ENCODE assay signal across 11 cellular contexts in genomic region chr3:126389792-126390142, GRCh38. TPM values are rescaled to one million over a fixed set of nuclear protein-coding genes. Genes with fewer than 3 reads are reported as not detected.
DNase-seq lines count a peak whose midpoint lies in the region; ATAC-seq and TF ChIP-seq lines count a peak whose summit lies in the region.
"Had no signal": no experiment of that assay in that cellular context is flagged by ENCODE, and none has a peak within 500 bp of the region (broad histone marks: within the 10 kb centered on the region; RNA-seq: fewer than 3 reads in every experiment).

No MANE protein-coding gene starts in this region.

- H3K4me1 ChIP-seq in body of pancreas (peaks cover 17% of the 10 kb centered on the region), thoracic aorta (ENCODE audit: control insufficient read depth in 1 of 2, low read depth in 2 of 2) (peaks cover 0 to 15% of the 10 kb centered on the region in 2 donors)

- no peak overlapping the region for H3K4me3 ChIP-seq in body of pancreas
- no peak overlapping the region for H3K4me3 ChIP-seq in thoracic aorta

- no peaks in the 10 kb centered on the region for H3K27me3 ChIP-seq in body of pancreas
- no peaks in the 10 kb centered on the region for H3K27me3 ChIP-seq in thoracic aorta (replicated peaks; ENCODE audit: insufficient read depth)

- H3K27ac Mint-ChIP-seq in activated T-cell treated with anti-CD3 and anti-CD28 coated beads, Interleukin-2, amount 50 U/mL, for 72 hours, result no peak overlapping the region
- H3K27ac Mint-ChIP-seq in activated T-helper 2 cell treated with anti-CD3 and anti-CD28 coated beads, Interferon-gamma antibody, Interleukin-2, Interleukin-4, amounts not matched to agents 10 μg/mL and 5 μg/mL and 100 μg/mL, durations not matched to agents 14 hours and 24 hours and 36 hours, result no peak overlapping the region

- DNase-seq in activated T-cell treated with anti-CD3 and anti-CD28 coated beads, Interleukin-2, amount 50 U/mL, for 72 hours, result no peak
- DNase-seq in activated T-cell treated with anti-CD3 and anti-CD28 coated beads, Interleukin-2, amount 50 U/mL, for 1 hour, result no peak
- DNase-seq in body of pancreas, result no peak
- peak; percentile 82 for DNase-seq in mesenteric fat pad (ENCODE audit: low spot score)
- no peak for DNase-seq in thoracic aorta (ENCODE audit: low spot score)
- no peak for DNase-seq in activated T-helper 2 cell treated with anti-CD3 and anti-CD28 coated beads, Interferon-gamma antibody, Interleukin-2, Interleukin-4, amounts not matched to agents 10 μg/mL and 5 μg/mL and 100 μg/mL, durations not matched to agents 14 hours and 24 hours and 36 hours (ENCODE audit: low spot score)
- DNase-seq in amygdala (lab: John Stamatoyannopoulos, UW), result no peak
- no peak for DNase-seq in COLO829 (ENCODE audit: low spot score)

- no peaks in the 10 kb centered on the region for H3K36me3 Mint-ChIP-seq in activated T-cell treated with anti-CD3 and anti-CD28 coated beads, Interleukin-2, amount 50 U/mL, for 72 hours (ENCODE audit: insufficient read depth in 2 of 2)
- H3K36me3 Mint-ChIP-seq in activated T-helper 2 cell treated with anti-CD3 and anti-CD28 coated beads, Interferon-gamma antibody, Interleukin-2, Interleukin-4, amounts not matched to agents 10 μg/mL and 5 μg/mL and 100 μg/mL, durations not matched to agents 14 hours and 24 hours and 36 hours (ENCODE audit: low read depth), result no peaks in the 10 kb centered on the region

- no peaks in the 10 kb centered on the region for H3K36me3 ChIP-seq in body of pancreas (replicated peaks in 1 of 2; ENCODE audit: insufficient read depth in 1 of 2, low read depth in 2 of 2)
- H3K36me3 ChIP-seq in thoracic aorta, result no peaks in the 10 kb centered on the region
- H3K36me3 ChIP-seq: cardiac muscle cell had no signal

- H3K27me3 Mint-ChIP-seq in activated T-cell treated with anti-CD3 and anti-CD28 coated beads, Interleukin-2, amount 50 U/mL, for 72 hours (ENCODE audit: low read depth), result peaks cover 72% of the 10 kb centered on the region
- peaks cover 50% of the 10 kb centered on the region for H3K27me3 Mint-ChIP-seq in activated T-helper 2 cell treated with anti-CD3 and anti-CD28 coated beads, Interferon-gamma antibody, Interleukin-2, Interleukin-4, amounts not matched to agents 10 μg/mL and 5 μg/mL and 100 μg/mL, durations not matched to agents 14 hours and 24 hours and 36 hours (ENCODE audit: low read depth)

- H3K9me3 ChIP-seq in body of pancreas, result no peaks in the 10 kb centered on the region
- H3K9me3 ChIP-seq in thoracic aorta, result no peaks in the 10 kb centered on the region

- peak overlapping the region; percentile 20 to 62 for H3K4me3 Mint-ChIP-seq in activated T-cell treated with anti-CD3 and anti-CD28 coated beads, Interleukin-2, amount 50 U/mL, for 72 hours
- H3K4me3 Mint-ChIP-seq in activated T-helper 2 cell treated with anti-CD3 and anti-CD28 coated beads, Interferon-gamma antibody, Interleukin-2, Interleukin-4, amounts not matched to agents 10 μg/mL and 5 μg/mL and 100 μg/mL, durations not matched to agents 14 hours and 24 hours and 36 hours (ENCODE audit: low read depth), result no peak overlapping the region

- no peak for ATAC-seq in activated T-cell treated with anti-CD3 and anti-CD28 coated beads, Interleukin-2, amount 50 U/mL, for 72 hours (replicated peaks in 1 of 2)
- ATAC-seq in body of pancreas (no peak), thoracic aorta (ENCODE audit: insufficient number of reproducible peaks, low FRiP score, low read depth) (no peak)

- TF ChIP-seq CTCF in body of pancreas (IDR thresholded peaks at IDR 0.05) (no peak), thoracic aorta (IDR thresholded peaks at IDR 0.05) (no peak)

- no peak for TF ChIP-seq POLR2A in body of pancreas (IDR thresholded peaks at IDR 0.05)

- intact Hi-C loops in body of pancreas (cut with DNase I), result loop anchor here (5.0 kb wide), 1 partner anchor 257 kb away; no protein-coding TSS in a partner anchor
- intact Hi-C loops in activated T-helper 2 cell treated with anti-CD3 and anti-CD28 coated beads, Interferon-gamma antibody, Interleukin-2, Interleukin-4, amounts not matched to agents 10 μg/mL and 5 μg/mL and 100 μg/mL, durations not matched to agents 14 hours and 24 hours and 36 hours (cut with micrococcal nuclease), result loop anchor here (5.0 kb wide), 1 partner anchor 252 kb away; no protein-coding TSS in a partner anchor

- peaks cover 5% of the 10 kb centered on the region for H3K4me1 Mint-ChIP-seq in activated T-cell treated with anti-CD3 and anti-CD28 coated beads, Interleukin-2, amount 50 U/mL, for 72 hours (ENCODE audit: low read depth)
- H3K4me1 Mint-ChIP-seq in activated T-helper 2 cell treated with anti-CD3 and anti-CD28 coated beads, Interferon-gamma antibody, Interleukin-2, Interleukin-4, amounts not matched to agents 10 μg/mL and 5 μg/mL and 100 μg/mL, durations not matched to agents 14 hours and 24 hours and 36 hours (ENCODE audit: low read depth), result peaks cover 3% of the 10 kb centered on the region

- no peaks in the 10 kb centered on the region for H3K9me3 Mint-ChIP-seq in activated T-cell treated with anti-CD3 and anti-CD28 coated beads, Interleukin-2, amount 50 U/mL, for 72 hours
- H3K9me3 Mint-ChIP-seq in activated T-helper 2 cell treated with anti-CD3 and anti-CD28 coated beads, Interferon-gamma antibody, Interleukin-2, Interleukin-4, amounts not matched to agents 10 μg/mL and 5 μg/mL and 100 μg/mL, durations not matched to agents 14 hours and 24 hours and 36 hours, result no peaks in the 10 kb centered on the region

- H3K27ac ChIP-seq in body of pancreas (peak overlapping the region; percentile 69 to 92 (median 89)), thoracic aorta (peak overlapping the region; percentile 39 to 91)
- H3K27ac ChIP-seq: cardiac muscle cell had no signal

- 56 to 58% methylated on average over 17 of the region's 17 CpGs for WGBS in body of pancreas, 2 donors

RNA-seq across cellular contexts. Expression of gene CFAP100, which starts 4.9 kb away (rescaled TPM):
- not detected for total RNA-seq in activated T-cell treated with anti-CD3 and anti-CD28 coated beads, Interleukin-2, amount 50 U/mL, for 72 hours
- total RNA-seq in body of pancreas (not detected), mesenteric fat pad (not detected), thoracic aorta (not detected)
- not detected in 2 replicates for total RNA-seq in activated T-helper 2 cell treated with anti-CD3 and anti-CD28 coated beads, Interferon-gamma antibody, Interleukin-2, Interleukin-4, amounts not matched to agents 10 μg/mL and 5 μg/mL and 100 μg/mL, durations not matched to agents 14 hours and 24 hours and 36 hours
- total RNA-seq: cardiac muscle cell, left colon, renal cortical epithelial cell had no signal

RNA-seq across cellular contexts. Expression of gene KLF15, which starts 32.6 kb away (rescaled TPM):
- total RNA-seq in activated T-cell treated with anti-CD3 and anti-CD28 coated beads, Interleukin-2, amount 50 U/mL, for 72 hours, result 1 to 10 TPM in 1 of 2 donors, under 1 TPM in 1; 0.44 to 1.0 TPM
- total RNA-seq in body of pancreas (10 to 100 TPM; 37.4 to 40.2 TPM), mesenteric fat pad (53.8 TPM), thoracic aorta (10 to 100 TPM; 55.7 to 90.2 TPM)
- total RNA-seq in activated T-helper 2 cell treated with anti-CD3 and anti-CD28 coated beads, Interferon-gamma antibody, Interleukin-2, Interleukin-4, amounts not matched to agents 10 μg/mL and 5 μg/mL and 100 μg/mL, durations not matched to agents 14 hours and 24 hours and 36 hours, result 0.14 and 0.30 TPM in 2 replicates

Comparison
In these comparisons a context has a peak if more than half of its experiments do, and no peak if none do; other contexts are left out.
1. RNA of gene KLF15, which starts 32.6 kb away (total RNA-seq): 55.7 to 90.2 TPM in thoracic aorta, 53.8 TPM in mesenteric fat pad (single experiment) and 37.4 to 40.2 TPM in body of pancreas; 0.44 to 1.0 TPM in activated T-cell treated with anti-CD3 and anti-CD28 coated beads, Interleukin-2, amount 50 U/mL, for 72 hours and 0.14 to 0.30 TPM in activated T-helper 2 cell treated with anti-CD3 and anti-CD28 coated beads, Interferon-gamma antibody, Interleukin-2, Interleukin-4, amounts not matched to agents 10 μg/mL and 5 μg/mL and 100 μg/mL, durations not matched to agents 14 hours and 24 hours and 36 hours; every median in the first group is over 10 times any median in the second.